In the genomic region with DNA sequence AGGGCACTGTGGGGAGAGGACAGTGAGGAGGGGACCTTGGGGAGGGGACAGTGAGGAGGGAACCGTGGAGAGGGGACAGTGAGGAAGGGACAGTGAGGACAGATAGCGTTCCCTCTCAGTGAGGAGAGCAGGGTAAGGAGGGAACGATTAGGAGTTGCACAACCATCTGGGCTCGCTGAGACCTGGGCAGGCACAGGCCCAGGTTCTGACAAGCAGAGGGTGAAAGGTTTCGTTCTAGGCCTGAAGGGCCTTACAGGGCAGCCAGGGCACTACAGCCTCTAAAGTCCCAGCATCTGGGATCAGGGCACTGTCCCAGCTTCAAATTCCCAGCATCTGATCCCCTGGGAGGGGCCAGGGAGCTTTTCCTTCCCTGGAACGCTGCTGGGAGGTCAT, we compare ENCODE assay signal across 6 cellular contexts. TPM values are rescaled to one million over a fixed set of nuclear protein-coding genes. Genes with fewer than 3 reads are reported as not detected.
DNase-seq lines count a peak whose midpoint lies in the region; ATAC-seq and FAIRE-seq lines count a peak whose summit lies in the region.
"Not testable (repeated sequence)": the region's sequence is repeated elsewhere in the genome, so short reads cannot be mapped to it uniquely, and the experiment has no call there.
"Had no signal": no experiment of that assay in that cellular context is flagged by ENCODE, and none has a peak within 500 bp of the region (broad histone marks: within the 10 kb centered on the region; RNA-seq: fewer than 3 reads in every experiment).

No MANE protein-coding gene starts in this region.

- intact Hi-C loops in left ventricle myocardium superior (cut with micrococcal nuclease), result not testable (repeated sequence)

- peak; percentile 3 for FAIRE-seq in G401.6 (lab: Jason Lieb, UNC)

- DNase-seq in left ventricle myocardium superior, result not testable (repeated sequence)

- peak; percentile 47 for ATAC-seq in left ventricle myocardium superior

RNA-seq across cellular contexts. Expression of a gene that starts 0.7 kb away (rescaled TPM):
- total RNA-seq in left ventricle myocardium superior, result not detected
- total RNA-seq: A673, glomerular endothelial cell, renal cortical epithelial cell, vagina had no signal

RNA-seq across cellular contexts. Expression of a gene that starts 12.7 kb away (rescaled TPM):
- not detected for total RNA-seq in left ventricle myocardium superior
- total RNA-seq: A673, glomerular endothelial cell, renal cortical epithelial cell, vagina had no signal

RNA-seq across cellular contexts. Expression of a gene that starts 14.7 kb away (rescaled TPM):
- total RNA-seq in left ventricle myocardium superior, result 21.7 TPM

RNA-seq across cellular contexts. Expression of a gene that starts 19.6 kb away (rescaled TPM):
- total RNA-seq in left ventricle myocardium superior, result 37.2 TPM
- total RNA-seq: glomerular endothelial cell, renal cortical epithelial cell had no signal

RNA-seq across cellular contexts. Expression of a gene that starts 23.4 kb away (rescaled TPM):
- total RNA-seq in left ventricle myocardium superior, result 48.9 TPM
- total RNA-seq: glomerular endothelial cell, renal cortical epithelial cell had no signal
